In genomic region chr14:64801800-64802199, GRCh38 we compare ENCODE assay signal across 9 cellular contexts.
DNase-seq lines count a peak whose midpoint lies in the region; ATAC-seq and TF ChIP-seq lines count a peak whose summit lies in the region.
"Had no signal": no experiment of that assay in that cellular context is flagged by ENCODE, and none has a peak within 500 bp of the region (broad histone marks: within the 10 kb centered on the region; RNA-seq: fewer than 3 reads in every experiment).

No MANE protein-coding gene starts in this region.

- TF ChIP-seq POLR2A in vagina (IDR thresholded peaks at IDR 0.05), result no peak

- H3K9me2 ChIP-seq in PC-3 (replicated peaks; ENCODE audit: low read length), result no peaks in the 10 kb centered on the region

- no TSS peak for BruUV-seq in PC-3 (replicated peaks; lab: Mats Ljungman, UMichigan)

- ATAC-seq in PC-3, result no peak
- no peak for ATAC-seq in stimulated activated effector memory CD8-positive, alpha-beta T cell treated with anti-CD3 and anti-CD28 coated beads, Interleukin-12 subunit alpha, Interleukin-12 subunit beta, amount 100 ng/mL, for 72 hours
- no peak for ATAC-seq in HG03432 (IDR thresholded peaks at IDR 0.05; ENCODE audit: unreplicated experiment)

- no peaks in the 10 kb centered on the region for H3K9me3 Mint-ChIP-seq in stimulated activated effector memory CD8-positive, alpha-beta T cell treated with anti-CD3 and anti-CD28 coated beads, Interleukin-12 subunit alpha, Interleukin-12 subunit beta, amount 100 ng/mL, for 72 hours

- H3K4me3 ChIP-seq in PC-3 (ENCODE audit: low read length) (no peak overlapping the region), fibroblast of pulmonary artery (replicated peaks; ENCODE audit: low read depth, low read length) (no peak overlapping the region), vagina (no peak overlapping the region)

- no peaks in the 10 kb centered on the region for H4K20me1 ChIP-seq in PC-3 (ENCODE audit: low read length)

- H3K4me1 ChIP-seq in PC-3 (ENCODE audit: insufficient read depth, low read length) (peaks cover 25% of the 10 kb centered on the region), vagina (no peaks in the 10 kb centered on the region)

- H3K9me3 ChIP-seq in PC-3 (ENCODE audit: low read length), result no peaks in the 10 kb centered on the region
- H3K9me3 ChIP-seq in vagina, result no peaks in the 10 kb centered on the region

- H3K9ac ChIP-seq in PC-3 (ENCODE audit: low read length), result no peak overlapping the region

- H3K27ac Mint-ChIP-seq in stimulated activated effector memory CD8-positive, alpha-beta T cell treated with anti-CD3 and anti-CD28 coated beads, Interleukin-12 subunit alpha, Interleukin-12 subunit beta, amount 100 ng/mL, for 72 hours, result no peak overlapping the region

- H3K36me3 ChIP-seq in PC-3 (ENCODE audit: low read depth, low read length) (no peaks in the 10 kb centered on the region), vagina (no peaks in the 10 kb centered on the region)

- intact Hi-C loops in PC-3 (cut with micrococcal nuclease) (loop anchor here (5.0 to 10.0 kb wide), 2 partner anchors 91 to 183 kb away; partner anchors contain the start of gene FNTB), vagina (cut with DNase I) (no loop called here)

- no peak overlapping the region for H3K4me2 ChIP-seq in PC-3 (ENCODE audit: low read length)

- no peaks in the 10 kb centered on the region for H3K79me2 ChIP-seq in PC-3 (ENCODE audit: low read length)

- no peak overlapping the region for H2AFZ ChIP-seq in PC-3 (ENCODE audit: low read length)

- no peaks in the 10 kb centered on the region for H3K36me3 Mint-ChIP-seq in stimulated activated effector memory CD8-positive, alpha-beta T cell treated with anti-CD3 and anti-CD28 coated beads, Interleukin-12 subunit alpha, Interleukin-12 subunit beta, amount 100 ng/mL, for 72 hours

- no peaks in the 10 kb centered on the region for H3K4me1 Mint-ChIP-seq in stimulated activated effector memory CD8-positive, alpha-beta T cell treated with anti-CD3 and anti-CD28 coated beads, Interleukin-12 subunit alpha, Interleukin-12 subunit beta, amount 100 ng/mL, for 72 hours

- TF ChIP-seq CTCF in PC-3 (conservative IDR thresholded peaks at IDR 0.05; ENCODE audit: low read depth, low read length) (peak; percentile 92), fibroblast of pulmonary artery (IDR thresholded peaks at IDR 0.05; ENCODE audit: low read length, missing control alignments) (peak; percentile 36), vagina (IDR thresholded peaks at IDR 0.05) (no peak)

- H3K27ac ChIP-seq in PC-3 (ENCODE audit: low read length) (no peak overlapping the region), vagina (no peak overlapping the region)

- H3K27me3 ChIP-seq in PC-3 (ENCODE audit: low read length) (no peaks in the 10 kb centered on the region), vagina (no peaks in the 10 kb centered on the region)

- CTCF ChIA-PET in PC-3 (lab: Charles Lee), result interaction anchor here (0.6 to 5.4 kb wide), 5 partner anchors 22 to 210 kb away, joined by 3 to 42 read pairs (median 3); no protein-coding TSS in a partner anchor

- H3K4me3 Mint-ChIP-seq in stimulated activated effector memory CD8-positive, alpha-beta T cell treated with anti-CD3 and anti-CD28 coated beads, Interleukin-12 subunit alpha, Interleukin-12 subunit beta, amount 100 ng/mL, for 72 hours, result no peak overlapping the region

- POLR2A ChIA-PET in PC-3 (lab: Charles Lee; ENCODE audit: unreplicated experiment), result no interaction called here

- DNase-seq in stimulated activated CD4-positive, alpha-beta T cell treated with anti-CD3 and anti-CD28 coated beads, Interleukin-15, amount 100 ng/mL, for 24 hours, result peak; percentile 14
- DNase-seq in stimulated activated CD4-positive, alpha-beta T cell treated with anti-CD3 and anti-CD28 coated beads, Interleukin-12 subunit alpha, Interleukin-12 subunit beta, amount 100 ng/mL, for 4 hours, result no peak
- DNase-seq in PC-3 (peak; percentile 59), fibroblast of pulmonary artery (ENCODE audit: low read depth) (peak; percentile 17), vagina (ENCODE audit: extremely low spot score in 2 of 2) (no peak), NCI-H2029 treated with DMSO at 0.1 percent for 48 hours (lab: John Stamatoyannopoulos, UW) (no peak)
- DNase-seq in stimulated activated effector memory CD8-positive, alpha-beta T cell treated with anti-CD3 and anti-CD28 coated beads, Interleukin-12 subunit alpha, Interleukin-12 subunit beta, amount 100 ng/mL, for 72 hours (ENCODE audit: low spot score in 2 of 2), result no peak
- DNase-seq: stimulated activated CD4-positive, alpha-beta T cell treated with anti-CD3 and anti-CD28 coated beads, Interleukin-2, amount 100 ng/mL, for 24 hours had no signal

- peaks cover 4% of the 10 kb centered on the region for H3F3A ChIP-seq in PC-3 (ENCODE audit: low read length, unreplicated experiment)

Comparison
In these comparisons a context has a peak if more than half of its experiments do, and no peak if none do; other contexts are left out.
1. DNase-seq: peak in stimulated activated CD4-positive, alpha-beta T cell treated with anti-CD3 and anti-CD28 coated beads, Interleukin-15, amount 100 ng/mL, for 24 hours (single experiment), PC-3 (single experiment) and fibroblast of pulmonary artery (single experiment); none in stimulated activated CD4-positive, alpha-beta T cell treated with anti-CD3 and anti-CD28 coated beads, Interleukin-12 subunit alpha, Interleukin-12 subunit beta, amount 100 ng/mL, for 4 hours (single experiment), vagina (0 of 2), stimulated activated effector memory CD8-positive, alpha-beta T cell treated with anti-CD3 and anti-CD28 coated beads, Interleukin-12 subunit alpha, Interleukin-12 subunit beta, amount 100 ng/mL, for 72 hours (0 of 2) and NCI-H2029 treated with DMSO at 0.1 percent for 48 hours (single experiment).
2. CTCF ChIP-seq: peak in PC-3 (single experiment) and fibroblast of pulmonary artery (single experiment); none in vagina (0 of 3).